Comparison of ENCODE assay signal across 2 cellular contexts in the genomic region with DNA sequence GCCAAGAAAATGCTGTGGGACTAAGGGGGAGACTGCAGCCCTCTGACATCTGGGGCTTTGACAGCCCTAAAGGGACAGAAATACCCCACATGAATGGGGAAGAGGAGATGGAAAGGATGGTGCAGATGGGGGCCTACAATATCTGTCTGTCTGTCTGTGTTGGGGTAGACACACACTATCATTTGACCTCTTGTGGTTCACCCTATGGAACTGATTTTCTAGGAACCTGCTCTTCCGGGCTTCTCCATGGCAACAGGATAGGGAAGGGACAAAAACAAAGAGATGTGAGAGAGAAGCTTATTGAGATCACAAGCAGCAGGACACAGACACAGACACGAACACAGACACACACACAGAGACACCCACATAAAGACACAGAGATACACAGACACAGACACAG.
TF ChIP-seq lines count a peak whose summit lies in the region.

No MANE protein-coding gene starts in this region.

TF ChIP-seq in H1, 55 proteins besides CTCF, POLR2A, EP300 and RAD21:
- no peak for TF ChIP-seq HDAC2 (IDR thresholded peaks at IDR 0.05; ENCODE audit: borderline replicate concordance in 1 of 2, low read depth in 2 of 2, low read length in 2 of 2)
- TF ChIP-seq CTBP2 (IDR thresholded peaks at IDR 0.05; ENCODE audit: borderline replicate concordance, insufficient read depth, insufficient read length, low read length), result no peak
TF ChIP-seq in H1: peak in this region for 0.

TF ChIP-seq in SK-N-SH, 30 proteins besides CTCF, POLR2A, EP300 and RAD21:
- no peak for TF ChIP-seq REST (IDR thresholded peaks at IDR 0.05; ENCODE audit: low read depth, low read length)
- TF ChIP-seq YY1 (IDR thresholded peaks at IDR 0.05; ENCODE audit: low read depth), result no peak
- no peak for TF ChIP-seq GABPA (IDR thresholded peaks at IDR 0.05; ENCODE audit: low read depth)
- no peak for TF ChIP-seq MEF2A (IDR thresholded peaks at IDR 0.05; ENCODE audit: borderline replicate concordance, low read depth)
- TF ChIP-seq TCF12 (IDR thresholded peaks at IDR 0.05), result no peak
- TF ChIP-seq FOXM1 (IDR thresholded peaks at IDR 0.05; ENCODE audit: low read depth), result no peak
- TF ChIP-seq, protein P1, sequence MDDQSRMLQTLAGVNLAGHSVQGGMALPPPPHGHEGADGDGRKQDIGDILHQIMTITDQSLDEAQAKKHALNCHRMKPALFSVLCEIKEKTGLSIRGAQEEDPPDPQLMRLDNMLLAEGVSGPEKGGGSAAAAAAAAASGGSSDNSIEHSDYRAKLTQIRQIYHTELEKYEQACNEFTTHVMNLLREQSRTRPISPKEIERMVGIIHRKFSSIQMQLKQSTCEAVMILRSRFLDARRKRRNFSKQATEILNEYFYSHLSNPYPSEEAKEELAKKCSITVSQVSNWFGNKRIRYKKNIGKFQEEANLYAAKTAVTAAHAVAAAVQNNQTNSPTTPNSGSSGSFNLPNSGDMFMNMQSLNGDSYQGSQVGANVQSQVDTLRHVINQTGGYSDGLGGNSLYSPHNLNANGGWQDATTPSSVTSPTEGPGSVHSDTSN (IDR thresholded peaks at IDR 0.05), result no peak
- no peak for TF ChIP-seq NRF1 (IDR thresholded peaks at IDR 0.05; ENCODE audit: low read depth, low read length)
- no peak for TF ChIP-seq USF2 (IDR thresholded peaks at IDR 0.05; ENCODE audit: borderline replicate concordance, low read depth, low read length)
- TF ChIP-seq, protein P2, sequence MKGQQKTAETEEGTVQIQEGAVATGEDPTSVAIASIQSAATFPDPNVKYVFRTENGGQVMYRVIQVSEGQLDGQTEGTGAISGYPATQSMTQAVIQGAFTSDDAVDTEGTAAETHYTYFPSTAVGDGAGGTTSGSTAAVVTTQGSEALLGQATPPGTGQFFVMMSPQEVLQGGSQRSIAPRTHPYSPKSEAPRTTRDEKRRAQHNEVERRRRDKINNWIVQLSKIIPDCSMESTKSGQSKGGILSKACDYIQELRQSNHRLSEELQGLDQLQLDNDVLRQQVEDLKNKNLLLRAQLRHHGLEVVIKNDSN (IDR thresholded peaks at IDR 0.05; ENCODE audit: borderline replicate concordance, low read depth), result no peak
- TF ChIP-seq ZBTB33 (IDR thresholded peaks at IDR 0.05; ENCODE audit: borderline replicate concordance, low read depth), result no peak
- no peak for TF ChIP-seq RXRA (IDR thresholded peaks at IDR 0.05; ENCODE audit: borderline replicate concordance, low read depth)
- TF ChIP-seq TEAD4 (IDR thresholded peaks at IDR 0.05; ENCODE audit: borderline replicate concordance, insufficient read depth), result no peak
- no peak for TF ChIP-seq NFIC (IDR thresholded peaks at IDR 0.05; ENCODE audit: borderline replicate concordance)
- TF ChIP-seq RCOR1 (IDR thresholded peaks at IDR 0.05; ENCODE audit: low read length), result no peak
- no peak for TF ChIP-seq FOXJ3 (CRISPR knock-in tag; IDR thresholded peaks at IDR 0.05)
